In genomic region chr2:217049931-217050330, GRCh38 we compare ENCODE assay signal across 23 cellular contexts.
DNase-seq lines count a peak whose midpoint lies in the region; ATAC-seq, FAIRE-seq and TF ChIP-seq lines count a peak whose summit lies in the region.
"Had no signal": no experiment of that assay in that cellular context is flagged by ENCODE, and none has a peak within 500 bp of the region (broad histone marks: within the 10 kb centered on the region; RNA-seq: fewer than 3 reads in every experiment).

No MANE protein-coding gene starts in this region.

- H3K23me2 ChIP-seq in H1 (ENCODE audit: low read depth, low read length) = no peaks in the 10 kb centered on the region

- peaks cover 0 to 57% (median 35%) of the 10 kb centered on the region in 10 experiments; a peak in 19 of 20 replicates for H3K4me1 ChIP-seq in BLaER1 treated with 17β-estradiol and CSF1 and Interleukin-3, amounts not matched to agents 10 nM and 100 nM
- H3K4me1 ChIP-seq in IMR-90 (ENCODE audit: control insufficient read depth, insufficient read depth, low read length) (peaks cover 28% of the 10 kb centered on the region), H1 (replicated peaks in 1 of 4; ENCODE audit: control insufficient read depth in 3 of 4, insufficient read depth in 4 of 4, low read length in 3 of 4) (no peaks in the 10 kb centered on the region), neural progenitor cell (peaks cover 45% of the 10 kb centered on the region)
- H3K4me1 ChIP-seq: foreskin keratinocyte had no signal

- DNase-seq in IMR-90 = no peak
- no peak for DNase-seq in H1 (ENCODE audit: low read depth in 1 of 2, low spot score in 2 of 2)
- peak; percentile 9 for DNase-seq in neural progenitor cell (ENCODE audit: low spot score)
- no peak for DNase-seq in HK-2 (ENCODE audit: unreplicated experiment)
- no peak for DNase-seq in NCI-H748 (lab: John Stamatoyannopoulos, UW; ENCODE audit: unreplicated experiment)
- DNase-seq: activated CD4-positive, alpha-beta T cell treated with anti-CD3 and anti-CD28 coated beads for 4 hours; CD8-positive, alpha-beta memory T cell; DMS79 treated with DMSO at 0.1 percent for 48 hours; foreskin keratinocyte; H7; KBM-7; kidney glomerular epithelial cell; mesendoderm; naive thymus-derived CD4-positive, alpha-beta T cell; NCI-H1930; NCI-H524 treated with DMSO at 0.1 percent for 48 hours; small intestine; stimulated activated naive CD4-positive, alpha-beta T cell treated with Interleukin-2 at 50 U/mL for 16 hours; T-cell; trophoblast cell had no signal

- no peak overlapping the region for H3K27ac ChIP-seq in BLaER1 treated with 17β-estradiol and CSF1 and Interleukin-3, amounts not matched to agents 10 nM and 100 nM
- H3K27ac ChIP-seq in IMR-90 (ENCODE audit: insufficient read depth, low read length) (no peak overlapping the region), H1 (ENCODE audit: low read depth, low read length) (no peak overlapping the region), neural progenitor cell (peak overlapping the region; percentile 76)
- H3K27ac ChIP-seq: foreskin keratinocyte had no signal

- peaks cover 19% of the 10 kb centered on the region for H3K9me1 ChIP-seq in IMR-90 (ENCODE audit: insufficient read depth, low read length)

- POLR2A ChIA-PET in IMR-90 (lab: Charles Lee; ENCODE audit: unreplicated experiment) = no interaction called here
- POLR2A ChIA-PET in H1 (lab: Charles Lee; ENCODE audit: partially characterized antibody) = no interaction called here

- in situ Hi-C loops in IMR-90 (cut with MboI; ENCODE audit: low sequenced_read_pairs) = loop anchor here (10.0 kb wide), 1 partner anchor 355 kb away; the partner anchor contains the start of gene IGFBP5

- no peak overlapping the region for H3K9ac ChIP-seq in BLaER1 treated with 17β-estradiol and CSF1 and Interleukin-3, amounts not matched to agents 10 nM and 100 nM
- H3K9ac ChIP-seq in IMR-90 (ENCODE audit: low read depth, low read length) (no peak overlapping the region), H1 (replicated peaks in 1 of 4; ENCODE audit: extremely low read depth in 1 of 4, low read depth in 3 of 4, low read length in 3 of 4) (no peak overlapping the region), neural progenitor cell (no peak overlapping the region)

- H3K4me2 ChIP-seq in BLaER1 treated with 17β-estradiol and CSF1 and Interleukin-3, amounts not matched to agents 10 nM and 100 nM = peak overlapping the region in 7 of 11 experiments; percentile 3 to 80 (median 72); a peak in 8 of 22 replicates
- no peak overlapping the region for H3K4me2 ChIP-seq in IMR-90 (ENCODE audit: low read depth, low read length)
- no peak overlapping the region for H3K4me2 ChIP-seq in H1 (ENCODE audit: insufficient read depth in 1 of 2, low read depth in 2 of 2, low read length in 2 of 2)
- peak overlapping the region; percentile 59 for H3K4me2 ChIP-seq in neural progenitor cell

- H2AK9ac ChIP-seq in IMR-90 (replicated peaks; ENCODE audit: low read depth, low read length, poor library complexity) = peak overlapping the region; percentile 11

- WGBS in IMR-90 (ENCODE audit: extremely low coverage in 2 of 2, insufficient read length in 1 of 2), 2 experiments = 100% methylated on average over 2 of the region's 3 CpGs; no CpG with 5 or more reads in 1 of the 2 experiments
- 78% methylated on average over 3 of the region's 3 CpGs; no CpG with 5 or more reads in 1 of the 2 experiments for WGBS in H1 (ENCODE audit: extremely low coverage in 1 of 2, insufficient coverage in 1 of 2, insufficient read length in 1 of 2, insufficient replicate concordance in 2 of 2, low coverage in 1 of 2, low lambda C conversion rate in 2 of 2, missing lambda C conversion rate in 1 of 2), 2 experiments

- H3K14ac ChIP-seq in IMR-90 (replicated peaks; ENCODE audit: low read depth, low read length) (no peak overlapping the region), H1 (ENCODE audit: insufficient read length) (no peak overlapping the region)

- no peak overlapping the region for H2BK5ac ChIP-seq in IMR-90 (ENCODE audit: low read depth, low read length, poor library complexity, severe bottlenecking)
- no peak overlapping the region for H2BK5ac ChIP-seq in H1 (ENCODE audit: low read depth, low read length)

- no peaks in the 10 kb centered on the region for H3K79me1 ChIP-seq in IMR-90 (ENCODE audit: low read depth in 1 of 2, low read length in 2 of 2)
- H3K79me1 ChIP-seq in H1 (ENCODE audit: low read depth, low read length) = no peaks in the 10 kb centered on the region

- dilution Hi-C loops in IMR-90 (cut with HindIII; ENCODE audit: low sequenced_read_pairs, unreplicated experiment) = no loop called here

- H3K4ac ChIP-seq in IMR-90 (ENCODE audit: low read depth, low read length) (peak overlapping the region; percentile 3), H1 (replicated peaks; ENCODE audit: insufficient read length, low read depth, low read length) (no peak overlapping the region)

- no peak overlapping the region for H2AFZ ChIP-seq in IMR-90 (replicated peaks; ENCODE audit: low read length, poor library complexity)
- H2AFZ ChIP-seq in H1 (ENCODE audit: low read length) = no peak overlapping the region
- H2AFZ ChIP-seq in neural progenitor cell (replicated peaks) = no peak overlapping the region

- no peak overlapping the region for H3K4me3 ChIP-seq in BLaER1 treated with 17β-estradiol and CSF1 and Interleukin-3, amounts not matched to agents 10 nM and 100 nM
- H3K4me3 ChIP-seq in IMR-90 (ENCODE audit: insufficient read depth, low read depth, low read length) = no peak overlapping the region
- no peak overlapping the region for H3K4me3 ChIP-seq in H1 (ENCODE audit: extremely low read depth in 1 of 4, insufficient read depth in 2 of 4, low read depth in 3 of 4, low read length in 4 of 4)
- H3K4me3 ChIP-seq in neural progenitor cell = no peak overlapping the region

- H3K27me3 ChIP-seq in BLaER1 treated with 17β-estradiol and CSF1 and Interleukin-3, amounts not matched to agents 10 nM and 100 nM = peaks cover 0 to 4% (median 0%) of the 10 kb centered on the region in 11 experiments; a peak in 2 of 22 replicates
- H3K27me3 ChIP-seq in IMR-90 (ENCODE audit: control insufficient read depth, insufficient read depth, low read length) (no peaks in the 10 kb centered on the region; the same call in none of the 2 replicates), H1 (replicated peaks in 1 of 4; ENCODE audit: control insufficient read depth in 3 of 4, extremely low read depth in 1 of 4, insufficient read depth in 3 of 4, low read length in 3 of 4) (no peaks in the 10 kb centered on the region; a peak in 1 of 7 replicates), neural progenitor cell (no peaks in the 10 kb centered on the region)
- H3K27me3 ChIP-seq: foreskin keratinocyte had no signal

- H3K56ac ChIP-seq in IMR-90 (ENCODE audit: extremely low read depth, insufficient read depth, low read length) = no peak overlapping the region
- H3K56ac ChIP-seq in H1 (replicated peaks; ENCODE audit: insufficient read length, low read depth, low read length) = no peak overlapping the region

- H4K8ac ChIP-seq in IMR-90 (ENCODE audit: low read depth in 2 of 2, low read length in 2 of 2) = no peak overlapping the region
- H4K8ac ChIP-seq in H1 (ENCODE audit: extremely low read depth, insufficient read depth, low read length) = no peak overlapping the region

- peak overlapping the region; percentile 95 for H3K27ac Mint-ChIP-seq in neural progenitor cell
- H3K27ac Mint-ChIP-seq: CD8-positive, alpha-beta memory T cell; naive thymus-derived CD4-positive, alpha-beta T cell; T-cell had no signal

- 0 out of 2 replicates have a peak overlapping the region, but pooled peaks have one; percentile 3 for H4K91ac ChIP-seq in IMR-90 (ENCODE audit: insufficient read depth, low read depth, low read length)
- no peak overlapping the region for H4K91ac ChIP-seq in H1 (replicated peaks; ENCODE audit: insufficient read length, low read length)

- no peak for TF ChIP-seq CTCF in IMR-90 (conservative IDR thresholded peaks at IDR 0.05; ENCODE audit: low read depth, low read length)
- TF ChIP-seq CTCF in H1 (IDR thresholded peaks at IDR 0.05; ENCODE audit: control extremely low read depth in 1 of 3, insufficient read depth in 1 of 3, low read depth in 1 of 3, low read length in 3 of 3) = no peak
- TF ChIP-seq CTCF in neural progenitor cell (IDR thresholded peaks at IDR 0.05) = no peak

- H2AK5ac ChIP-seq in IMR-90 (ENCODE audit: low read depth, low read length) (peak overlapping the region; percentile 52), H1 (ENCODE audit: low read depth, low read length) (no peak overlapping the region)

- H3K79me2 ChIP-seq in H1 (ENCODE audit: control insufficient read depth in 1 of 2, insufficient read depth in 2 of 2, low read length in 2 of 2) (no peaks in the 10 kb centered on the region), neural progenitor cell (ENCODE audit: low read depth) (no peaks in the 10 kb centered on the region)

- H2BK120ac ChIP-seq in IMR-90 (ENCODE audit: low read depth, low read length) = no peak overlapping the region
- no peak overlapping the region for H2BK120ac ChIP-seq in H1 (replicated peaks; ENCODE audit: low read depth, low read length)

- TF ChIP-seq EP300 in H1 (IDR thresholded peaks at IDR 0.05; ENCODE audit: borderline replicate concordance in 1 of 2, low read depth in 2 of 2, low read length in 2 of 2) = no peak

- H4K5ac ChIP-seq in IMR-90 (ENCODE audit: low read depth, low read length) = peak overlapping the region; percentile 47; the same call in 1 of the 2 replicates
- no peak overlapping the region for H4K5ac ChIP-seq in H1 (ENCODE audit: insufficient read length, low read depth, low read length)

- H3K9me3 Mint-ChIP-seq in neural progenitor cell = no peaks in the 10 kb centered on the region
- H3K9me3 Mint-ChIP-seq: T-cell had no signal

- no peak for TF ChIP-seq RAD21 in IMR-90 (IDR thresholded peaks at IDR 0.05; ENCODE audit: low read length)
- TF ChIP-seq RAD21 in H1 (IDR thresholded peaks at IDR 0.05 in 1 of 2, conservative IDR thresholded peaks at IDR 0.05 in 1 of 2; ENCODE audit: low read depth in 2 of 2, low read length in 2 of 2) = no peak

- H2BK20ac ChIP-seq in IMR-90 (ENCODE audit: low read depth, low read length) (no peak overlapping the region), H1 (ENCODE audit: low read length) (no peak overlapping the region)

- no peaks in the 10 kb centered on the region for H4K20me1 ChIP-seq in BLaER1 treated with 17β-estradiol and CSF1 and Interleukin-3, amounts not matched to agents 10 nM and 100 nM
- H4K20me1 ChIP-seq in IMR-90 (ENCODE audit: insufficient read depth, low read length) (no peaks in the 10 kb centered on the region), H1 (replicated peaks in 1 of 2; ENCODE audit: control insufficient read depth in 1 of 2, insufficient read depth in 2 of 2, low read length in 2 of 2) (no peaks in the 10 kb centered on the region), neural progenitor cell (ENCODE audit: low read depth) (no peaks in the 10 kb centered on the region)

- peak overlapping the region; percentile 65 for H3K4me3 Mint-ChIP-seq in neural progenitor cell
- H3K4me3 Mint-ChIP-seq: CD8-positive, alpha-beta memory T cell; naive thymus-derived CD4-positive, alpha-beta T cell; T-cell had no signal

- FAIRE-seq in H1 (lab: Jason Lieb, UNC) = no peak
- FAIRE-seq: small intestine had no signal

- H3K27me3 Mint-ChIP-seq in neural progenitor cell (ENCODE audit: insufficient read depth, low read depth) = no peaks in the 10 kb centered on the region

- peaks cover 20% of the 10 kb centered on the region for H3F3A ChIP-seq in neural progenitor cell (ENCODE audit: low read depth)

- H2BK15ac ChIP-seq in IMR-90 (ENCODE audit: low read depth, low read length) (no peak overlapping the region), H1 (ENCODE audit: low read length) (no peak overlapping the region)

- H3K36me3 ChIP-seq in BLaER1 treated with 17β-estradiol and CSF1 and Interleukin-3, amounts not matched to agents 10 nM and 100 nM = no peaks in the 10 kb centered on the region
- no peaks in the 10 kb centered on the region for H3K36me3 ChIP-seq in IMR-90 (ENCODE audit: control insufficient read depth, insufficient read depth, low read length)
- H3K36me3 ChIP-seq in H1 (ENCODE audit: control insufficient read depth in 2 of 4, insufficient read depth in 4 of 4, low read length in 3 of 4) = no peaks in the 10 kb centered on the region
- H3K36me3 ChIP-seq in neural progenitor cell = no peaks in the 10 kb centered on the region

- H3K23ac ChIP-seq in IMR-90 (ENCODE audit: low read depth, low read length) (no peak overlapping the region), H1 (ENCODE audit: insufficient read length) (no peak overlapping the region)

- H3K4me1 Mint-ChIP-seq in neural progenitor cell = peaks cover 46% of the 10 kb centered on the region
- H3K4me1 Mint-ChIP-seq: CD8-positive, alpha-beta memory T cell had no signal

- BruUV-seq in IMR-90 (replicated peaks; lab: Mats Ljungman, UMichigan) = no TSS peak

- H3K18ac ChIP-seq in IMR-90 (ENCODE audit: low read depth, low read length) = peak overlapping the region; percentile 39; the same call in 1 of the 2 replicates
- no peak overlapping the region for H3K18ac ChIP-seq in H1 (ENCODE audit: extremely low read depth, low read length)

- H3K9me3 ChIP-seq in BLaER1 treated with 17β-estradiol and CSF1 and Interleukin-3, amounts not matched to agents 10 nM and 100 nM (replicated peaks in 1 of 11) = peaks cover 0 to 11% (median 4%) of the 10 kb centered on the region in 11 experiments; a peak in 7 of 22 replicates
- H3K9me3 ChIP-seq in IMR-90 (ENCODE audit: control insufficient read depth, insufficient read depth, low read length) (no peaks in the 10 kb centered on the region), H1 (ENCODE audit: insufficient read depth in 2 of 2, low read depth in 1 of 2, low read length in 1 of 2) (no peaks in the 10 kb centered on the region), neural progenitor cell (ENCODE audit: low read depth) (no peaks in the 10 kb centered on the region)

- CTCF ChIA-PET in IMR-90 (lab: Yijun Ruan, JAX) = no interaction called here
- CTCF ChIA-PET in H1 (lab: Charles Lee; ENCODE audit: partially characterized antibody) = interaction anchor here (0.6 to 2.6 kb wide), 8 partner anchors 11 to 461 kb away, joined by 3 to 7 read pairs (median 3); partner anchors contain the start of gene IGFBP5

- intact Hi-C loops in IMR-90 (cut with micrococcal nuclease) = loop anchor here (5.0 to 10.0 kb wide), 3 partner anchors 168 to 465 kb away; partner anchors contain the start of gene IGFBP5

- TF ChIP-seq POLR2A in IMR-90 (IDR thresholded peaks at IDR 0.05; ENCODE audit: low read depth, low read length) = no peak
- no peak for TF ChIP-seq POLR2A in H1 (IDR thresholded peaks at IDR 0.05; ENCODE audit: control extremely low read depth in 1 of 2, low read depth in 2 of 2, low read length in 2 of 2)

- ATAC-seq in IMR-90 (ENCODE audit: low read depth) (no peak), GM21381 (IDR thresholded peaks at IDR 0.05; ENCODE audit: unreplicated experiment) (no peak), HG03196 (IDR thresholded peaks at IDR 0.05; ENCODE audit: unreplicated experiment) (no peak)
- ATAC-seq: foreskin keratinocyte; naive thymus-derived CD4-positive, alpha-beta T cell; T-cell had no signal

- 0 out of 2 replicates have a peak overlapping the region, but pooled peaks have one; percentile 62 for H2BK12ac ChIP-seq in H1 (ENCODE audit: low read depth, low read length)

- H3K36me3 Mint-ChIP-seq in neural progenitor cell = no peaks in the 10 kb centered on the region
- H3K36me3 Mint-ChIP-seq: CD8-positive, alpha-beta memory T cell; naive thymus-derived CD4-positive, alpha-beta T cell; T-cell had no signal

Comparison
In these comparisons a context has a peak if more than half of its experiments do, and no peak if none do; other contexts are left out.
1. H3K4me2 ChIP-seq: peak in BLaER1 treated with 17β-estradiol and CSF1 and Interleukin-3, amounts not matched to agents 10 nM and 100 nM (7 of 11) and neural progenitor cell (single experiment); none in IMR-90 (single experiment) and H1 (0 of 2).